ENCODE assay signal across 19 cellular contexts in genomic region chr3:15933439-15934144, GRCh38.
DNase-seq lines count a peak whose midpoint lies in the region; ATAC-seq, FAIRE-seq and TF ChIP-seq lines count a peak whose summit lies in the region.
"Had no signal": no experiment of that assay in that cellular context is flagged by ENCODE, and none has a peak within 500 bp of the region (broad histone marks: within the 10 kb centered on the region; RNA-seq: fewer than 3 reads in every experiment).

No MANE protein-coding gene starts in this region.

- intact Hi-C loops in kidney (cut with DNase I) (no loop called here), left colon (cut with DNase I, micrococcal nuclease) (no loop called here)

- no peak overlapping the region for H3K27ac ChIP-seq in kidney (ENCODE audit: low read depth in 2 of 2, low read length in 2 of 2)

- peak; percentile 46 for FAIRE-seq in kidney (lab: Jason Lieb, UNC)
- FAIRE-seq: urothelium cell line had no signal

- H3K9me3 ChIP-seq in kidney (ENCODE audit: control insufficient read depth in 1 of 2, low read length in 2 of 2) = no peaks in the 10 kb centered on the region
- H3K9me3 ChIP-seq: heart left ventricle had no signal

- TF ChIP-seq CTCF in AG09319 (IDR thresholded peaks at IDR 0.05; ENCODE audit: low read depth, low read length) (no peak), choroid plexus epithelial cell (conservative IDR thresholded peaks at IDR 0.05; ENCODE audit: low read depth, low read length) (no peak), kidney (IDR thresholded peaks at IDR 0.05; ENCODE audit: borderline replicate concordance, extremely low read depth, insufficient read depth) (no peak)

- no peaks in the 10 kb centered on the region for H3K36me3 ChIP-seq in kidney (ENCODE audit: control insufficient read depth in 1 of 2, insufficient read depth in 2 of 2, low read length in 2 of 2)
- H3K36me3 ChIP-seq: heart left ventricle had no signal

- DNase-seq in AG09319 (ENCODE audit: extremely low read depth, low read depth) (peak; percentile 38), NCI-H1048 (lab: John Stamatoyannopoulos, UW) (peak; percentile 37), choroid plexus epithelial cell (ENCODE audit: low read depth) (peak; percentile 32), kidney (no peak), left colon (no peak), GM19240 (ENCODE audit: insufficient read length, low spot score) (no peak), NCI-H2196 treated with DMSO at 0.1 percent for 48 hours (lab: John Stamatoyannopoulos, UW; ENCODE audit: unreplicated experiment) (no peak), H4 (ENCODE audit: low spot score) (no peak)
- DNase-seq: ACHN; activated CD4-positive, alpha-beta T cell treated with anti-CD3 and anti-CD28 coated beads, Interleukin-2, amount 10 ng/mL, durations not matched to agents 24 days and 14 days; activated naive CD4-positive, alpha-beta T cell treated with anti-CD3 and anti-CD28 coated beads for 36 hours; activated T-cell treated with anti-CD3 and anti-CD28 coated beads for 4 hours; CD8-positive, alpha-beta memory T cell; central memory CD4-positive, alpha-beta T cell; GDM1; heart left ventricle; stimulated activated CD4-positive, alpha-beta T cell treated with anti-CD3 and anti-CD28 coated beads, Interleukin-12 subunit alpha, Interleukin-12 subunit beta, amount 100 ng/mL, for 4 hours; T1000 had no signal

- peaks cover 7 to 12% of the 10 kb centered on the region in 2 donors for H3K4me1 ChIP-seq in kidney (ENCODE audit: control insufficient read depth in 1 of 2, insufficient read depth in 1 of 2, low read depth in 1 of 2, low read length in 2 of 2)

- H3K4me3 ChIP-seq in choroid plexus epithelial cell (ENCODE audit: low read depth, low read length) (no peak overlapping the region), kidney (ENCODE audit: low read length in 2 of 2) (no peak overlapping the region)
- H3K4me3 ChIP-seq: heart left ventricle had no signal

- H3K9ac ChIP-seq in kidney (ENCODE audit: low read length in 2 of 2) = no peak overlapping the region

- ATAC-seq in left colon = no peak

Comparison
In these comparisons a context has a peak if more than half of its experiments do, and no peak if none do; other contexts are left out.
1. DNase-seq: peak in AG09319 (single experiment), NCI-H1048 (single experiment) and choroid plexus epithelial cell (single experiment); none in kidney (single experiment), left colon (0 of 2), GM19240 (single experiment), NCI-H2196 treated with DMSO at 0.1 percent for 48 hours (single experiment) and H4 (single experiment).